In genomic region chr2:126175222-126175621, GRCh38 we compare ENCODE assay signal across 12 cellular contexts.
DNase-seq lines count a peak whose midpoint lies in the region; TF ChIP-seq lines count a peak whose summit lies in the region.
"Had no signal": no experiment of that assay in that cellular context is flagged by ENCODE, and none has a peak within 500 bp of the region (broad histone marks: within the 10 kb centered on the region; RNA-seq: fewer than 3 reads in every experiment).

No MANE protein-coding gene starts in this region.

- no peak overlapping the region for H3K14ac ChIP-seq in mesenchymal stem cell (ENCODE audit: low read length in 2 of 2)

- H4K91ac ChIP-seq in mesenchymal stem cell (ENCODE audit: low read length) = no peak overlapping the region

- H3K4me2 ChIP-seq in BLaER1 treated with 17β-estradiol and CSF1 and Interleukin-3, amounts not matched to agents 10 nM and 100 nM = peak overlapping the region; percentile 52 to 81 (median 70)
- no peak overlapping the region for H3K4me2 ChIP-seq in Karpas-422 (ENCODE audit: low read depth, low read length, poor library complexity, severe bottlenecking)
- no peak overlapping the region for H3K4me2 ChIP-seq in mesenchymal stem cell (ENCODE audit: low read length, poor library complexity, severe bottlenecking)

- 63% methylated on average over 1 of the region's 2 CpGs for WGBS in mesenchymal stem cell
- WGBS in endodermal cell (ENCODE audit: insufficient coverage in 1 of 2, insufficient read length in 1 of 2), 2 experiments = 83 to 91% methylated on average over 2 of the region's 2 CpGs

- H3K79me1 ChIP-seq in mesenchymal stem cell (replicated peaks; ENCODE audit: low read length, poor library complexity, severe bottlenecking) = no peaks in the 10 kb centered on the region

- H3K4me1 ChIP-seq in BLaER1 treated with 17β-estradiol and CSF1 and Interleukin-3, amounts not matched to agents 10 nM and 100 nM = peaks cover 6 to 19% (median 16%) of the 10 kb centered on the region in 10 experiments
- H3K4me1 ChIP-seq in Karpas-422 (ENCODE audit: low read length) (no peaks in the 10 kb centered on the region), mesenchymal stem cell (ENCODE audit: control insufficient read depth, insufficient read depth, low read depth, low read length) (no peaks in the 10 kb centered on the region), endodermal cell (ENCODE audit: control insufficient read depth, insufficient read depth, low read length) (no peaks in the 10 kb centered on the region)

- H3K79me2 ChIP-seq in Karpas-422 (ENCODE audit: low read length) = no peaks in the 10 kb centered on the region

- H2BK120ac ChIP-seq in mesenchymal stem cell (ENCODE audit: low read depth, low read length) = no peak overlapping the region

- no peaks in the 10 kb centered on the region for H3K9me3 ChIP-seq in BLaER1 treated with 17β-estradiol and CSF1 and Interleukin-3, amounts not matched to agents 10 nM and 100 nM (replicated peaks in 1 of 11)
- H3K9me3 ChIP-seq in Karpas-422 (ENCODE audit: low read length) = no peaks in the 10 kb centered on the region
- peaks cover 8% of the 10 kb centered on the region for H3K9me3 ChIP-seq in mesenchymal stem cell (ENCODE audit: control insufficient read depth, low read length)
- H3K9me3 ChIP-seq in endodermal cell (ENCODE audit: control insufficient read depth, low read length) = no peaks in the 10 kb centered on the region
- H3K9me3 ChIP-seq: Caco-2 had no signal

- peak overlapping the region in 1 of 2 experiments; percentile 62 for H3K18ac ChIP-seq in mesenchymal stem cell (ENCODE audit: low read depth in 1 of 2, low read length in 2 of 2)

- peak overlapping the region in 5 of 11 experiments; percentile 6 to 67 (median 36); a peak in 7 of 22 replicates for H3K27ac ChIP-seq in BLaER1 treated with 17β-estradiol and CSF1 and Interleukin-3, amounts not matched to agents 10 nM and 100 nM
- no peak overlapping the region for H3K27ac ChIP-seq in Karpas-422 (ENCODE audit: low read length)
- H3K27ac ChIP-seq in mesenchymal stem cell (ENCODE audit: low read length, poor library complexity, severe bottlenecking) = no peak overlapping the region
- no peak overlapping the region for H3K27ac ChIP-seq in endodermal cell (ENCODE audit: low read depth, low read length)
- H3K27ac ChIP-seq: C4-2B had no signal

- peak overlapping the region in 4 of 11 experiments; percentile 15 to 45 (median 36); a peak in 3 of 22 replicates for H3K9ac ChIP-seq in BLaER1 treated with 17β-estradiol and CSF1 and Interleukin-3, amounts not matched to agents 10 nM and 100 nM
- H3K9ac ChIP-seq in Karpas-422 (ENCODE audit: low read length) = no peak overlapping the region
- no peak overlapping the region for H3K9ac ChIP-seq in mesenchymal stem cell (ENCODE audit: low read length)
- no peak overlapping the region for H3K9ac ChIP-seq in endodermal cell (ENCODE audit: extremely low read depth, low read length, poor library complexity, severe bottlenecking)

- peak overlapping the region; percentile 51; the same call in 1 of the 2 replicates for H2AFZ ChIP-seq in Karpas-422 (ENCODE audit: low read length)
- peak overlapping the region; percentile 19 for H2AFZ ChIP-seq in mesenchymal stem cell (ENCODE audit: low read depth, low read length)

- no peak for TF ChIP-seq CTCF in endodermal cell (conservative IDR thresholded peaks at IDR 0.05)

- no peaks in the 10 kb centered on the region for H3K27me3 ChIP-seq in BLaER1 treated with 17β-estradiol and CSF1 and Interleukin-3, amounts not matched to agents 10 nM and 100 nM
- H3K27me3 ChIP-seq in Karpas-422 (ENCODE audit: low read length) (no peaks in the 10 kb centered on the region), mesenchymal stem cell (ENCODE audit: control insufficient read depth in 1 of 2, insufficient read depth in 1 of 2, low read length in 2 of 2) (no peaks in the 10 kb centered on the region), endodermal cell (ENCODE audit: control insufficient read depth, insufficient read depth, low read length, poor library complexity, severe bottlenecking) (no peaks in the 10 kb centered on the region)

- H3K23ac ChIP-seq in mesenchymal stem cell (ENCODE audit: low read length in 2 of 2) = no peak overlapping the region

- in situ Hi-C loops in G401 (cut with HindIII; ENCODE audit: low sequenced_read_pairs) = no loop called here

- no peak overlapping the region for H3K4me3 Mint-ChIP-seq in endodermal cell
- H3K4me3 Mint-ChIP-seq: B cell; CD4-positive, alpha-beta T cell; H9 had no signal

- no peaks in the 10 kb centered on the region for H3K4me1 Mint-ChIP-seq in endodermal cell
- H3K4me1 Mint-ChIP-seq: B cell, H9 had no signal

- no peaks in the 10 kb centered on the region for H3K36me3 Mint-ChIP-seq in endodermal cell (ENCODE audit: low read depth)

- no peak overlapping the region for H2BK15ac ChIP-seq in mesenchymal stem cell (ENCODE audit: low read depth, poor library complexity, severe bottlenecking)

- H3K9me3 Mint-ChIP-seq in endodermal cell = no peaks in the 10 kb centered on the region
- H3K9me3 Mint-ChIP-seq: H9 had no signal

- no peaks in the 10 kb centered on the region for H3K27me3 Mint-ChIP-seq in endodermal cell (ENCODE audit: insufficient read depth)
- H3K27me3 Mint-ChIP-seq: B cell; CD4-positive, alpha-beta T cell had no signal

- H2BK12ac ChIP-seq in mesenchymal stem cell (ENCODE audit: low read length in 2 of 2) = peak overlapping the region in 1 of 2 experiments; percentile 73

- H3K9me2 ChIP-seq in Karpas-422 (replicated peaks; ENCODE audit: insufficient read depth, low read length) = no peaks in the 10 kb centered on the region

- no peak overlapping the region for H3K27ac Mint-ChIP-seq in endodermal cell
- H3K27ac Mint-ChIP-seq: B cell; CD4-positive, alpha-beta T cell; H9 had no signal

- H3K4ac ChIP-seq in mesenchymal stem cell (ENCODE audit: low read depth in 1 of 2, low read length in 2 of 2) = no peak overlapping the region

- H3K4me3 ChIP-seq in BLaER1 treated with 17β-estradiol and CSF1 and Interleukin-3, amounts not matched to agents 10 nM and 100 nM = peak overlapping the region in 1 of 10 experiments; percentile 43; a peak in 2 of 20 replicates
- H3K4me3 ChIP-seq in Karpas-422 (ENCODE audit: low read length) = no peak overlapping the region
- H3K4me3 ChIP-seq in mesenchymal stem cell (ENCODE audit: insufficient read depth in 1 of 2, low read depth in 1 of 2, low read length in 2 of 2) = no peak overlapping the region
- no peak overlapping the region for H3K4me3 ChIP-seq in endodermal cell (ENCODE audit: low read length)
- H3K4me3 ChIP-seq: GM12878 had no signal

- H2AK5ac ChIP-seq in mesenchymal stem cell (ENCODE audit: low read length, severe bottlenecking) = no peak overlapping the region

- H4K8ac ChIP-seq in mesenchymal stem cell (ENCODE audit: low read length) = no peak overlapping the region

- H4K20me1 ChIP-seq in BLaER1 treated with 17β-estradiol and CSF1 and Interleukin-3, amounts not matched to agents 10 nM and 100 nM = no peaks in the 10 kb centered on the region
- H4K20me1 ChIP-seq in Karpas-422 (ENCODE audit: insufficient read depth, low read depth, low read length) = no peaks in the 10 kb centered on the region

- no peak for DNase-seq in Karpas-422
- no peak for DNase-seq in mesenchymal stem cell
- DNase-seq in G401 (ENCODE audit: low spot score) = no peak
- DNase-seq in endodermal cell = no peak
- no peak for DNase-seq in NCI-H69 (lab: John Stamatoyannopoulos, UW)
- DNase-seq: CD4-positive, alpha-beta T cell; H9 had no signal

- no peak overlapping the region for H2BK5ac ChIP-seq in mesenchymal stem cell (ENCODE audit: low read depth, low read length, poor library complexity, severe bottlenecking)

- H3K36me3 ChIP-seq in BLaER1 treated with 17β-estradiol and CSF1 and Interleukin-3, amounts not matched to agents 10 nM and 100 nM = no peaks in the 10 kb centered on the region
- no peaks in the 10 kb centered on the region for H3K36me3 ChIP-seq in Karpas-422 (ENCODE audit: insufficient read depth, low read length)
- H3K36me3 ChIP-seq in mesenchymal stem cell (ENCODE audit: control insufficient read depth in 1 of 2, insufficient read depth in 2 of 2, low read depth in 1 of 2, low read length in 2 of 2) = no peaks in the 10 kb centered on the region
- H3K36me3 ChIP-seq in endodermal cell (ENCODE audit: control insufficient read depth, insufficient read depth, low read length) = no peaks in the 10 kb centered on the region

Comparison
In these comparisons a context has a peak if more than half of its experiments do, and no peak if none do; other contexts are left out.
1. H3K4me2 ChIP-seq: peak in BLaER1 treated with 17β-estradiol and CSF1 and Interleukin-3, amounts not matched to agents 10 nM and 100 nM (11 of 11); none in Karpas-422 (single experiment) and mesenchymal stem cell (single experiment).